ENCODE assay signal across 1 cellular context in genomic region chr13:99316657-99317244, GRCh38.
TF ChIP-seq lines count a peak whose summit lies in the region.

No MANE protein-coding gene starts in this region.

TF ChIP-seq in WTC11, 78 proteins besides CTCF, POLR2A, EP300 and RAD21 (continued from another document):
- TF ChIP-seq PRDM15 (CRISPR knock-in tag; IDR thresholded peaks at IDR 0.05) (no peak), GABPB1 (CRISPR knock-in tag; IDR thresholded peaks at IDR 0.05) (no peak)
